1 cellular context compared by ENCODE assay signal in the genomic region with DNA sequence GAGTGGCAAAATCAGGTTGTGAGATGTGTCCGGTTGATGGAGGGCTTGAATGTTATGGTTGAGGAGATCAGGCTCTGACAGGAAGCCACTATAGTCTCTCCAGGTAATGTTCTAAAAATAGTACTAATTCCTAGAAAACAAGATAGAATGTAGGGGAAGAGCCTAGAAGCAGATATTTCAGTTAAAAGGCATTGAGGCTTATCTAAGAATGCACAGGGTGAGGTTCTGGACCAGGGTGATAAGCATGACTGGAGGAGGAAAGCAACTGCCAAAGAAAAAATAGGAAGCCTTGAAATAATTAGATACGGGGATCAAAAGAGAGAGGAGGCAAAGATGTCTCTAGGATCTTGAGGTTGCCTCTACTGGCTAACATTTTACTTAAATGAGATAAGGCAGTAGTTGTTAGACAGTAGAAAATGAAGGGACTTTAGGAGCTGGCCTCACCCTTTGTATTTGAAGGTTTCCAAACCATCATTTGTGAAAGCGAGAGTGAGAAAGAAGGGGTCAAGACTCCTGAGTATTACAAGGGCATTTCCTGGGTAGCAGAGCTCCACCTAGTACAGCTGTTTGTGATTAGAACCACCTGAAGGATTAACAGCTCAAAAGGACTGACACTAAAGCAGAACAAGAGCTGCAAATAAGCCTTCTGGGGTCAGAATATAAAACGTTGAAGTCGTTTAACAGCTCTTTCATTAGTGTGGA.
TF ChIP-seq lines count a peak whose summit lies in the region.

No MANE protein-coding gene starts in this region.

TF ChIP-seq in K562, 482 proteins besides CTCF, POLR2A, EP300 and RAD21 (continued from another document and continues in another):
- TF ChIP-seq CBX8 (IDR thresholded peaks at IDR 0.05; ENCODE audit: borderline replicate concordance, extremely low read depth, low read depth, low read length, poor library complexity, severe bottlenecking) (no peak), SIX5 (IDR thresholded peaks at IDR 0.05; ENCODE audit: borderline replicate concordance in 1 of 2, insufficient read depth in 1 of 2, low read depth in 1 of 2, low read length in 2 of 2) (no peak), CCNT2 (IDR thresholded peaks at IDR 0.05; ENCODE audit: borderline replicate concordance, extremely low read depth, insufficient read length, low read depth, low read length) (peak; percentile 97), CBFB (CRISPR knock-in tag; IDR thresholded peaks at IDR 0.05) (no peak), GATAD2A (IDR thresholded peaks at IDR 0.05) (peak; percentile 91; the same call in 1 of the 2 replicates), HNRNPL (IDR thresholded peaks at IDR 0.05; ENCODE audit: low read depth, low read length) (no peak), NFIX (CRISPR knock-in tag; IDR thresholded peaks at IDR 0.05; ENCODE audit: low read depth) (no peak; the same call in 1 of the 2 replicates), ZNF445 (CRISPR knock-in tag; IDR thresholded peaks at IDR 0.05; ENCODE audit: low read depth) (peak; percentile 73), RBM15 (IDR thresholded peaks at IDR 0.05; ENCODE audit: insufficient read depth, low read length) (no peak), ZNF354B (CRISPR knock-in tag; IDR thresholded peaks at IDR 0.05) (no peak), ZBTB8A (IDR thresholded peaks at IDR 0.05; ENCODE audit: partially characterized antibody) (no peak), HIVEP1 (CRISPR knock-in tag; IDR thresholded peaks at IDR 0.05) (no peak), SAFB2 (IDR thresholded peaks at IDR 0.05; ENCODE audit: borderline replicate concordance, low read depth, low read length, severe bottlenecking) (no peak), BCL6 (CRISPR knock-in tag; IDR thresholded peaks at IDR 0.05) (peak; percentile 98), NUFIP1 (IDR thresholded peaks at IDR 0.05; ENCODE audit: partially characterized antibody) (peak; percentile 47), CSDE1 (IDR thresholded peaks at IDR 0.05) (no peak), ZBTB1 (CRISPR knock-in tag; IDR thresholded peaks at IDR 0.05; ENCODE audit: borderline replicate concordance, low read depth) (no peak), MAZ (CRISPR knock-in tag; conservative IDR thresholded peaks at IDR 0.05 in 1 of 2, IDR thresholded peaks at IDR 0.05 in 1 of 2) (peak; percentile 56 to 68; a peak in 3 of 4 replicates), MTF1 (CRISPR knock-in tag; IDR thresholded peaks at IDR 0.05; ENCODE audit: borderline replicate concordance) (no peak), SUPT5H (IDR thresholded peaks at IDR 0.05) (no peak), TAF7 (tag; IDR thresholded peaks at IDR 0.05) (no peak), KDM1A (IDR thresholded peaks at IDR 0.05) (peak; percentile 96), ZNF134 (CRISPR knock-in tag; conservative IDR thresholded peaks at IDR 0.05) (no peak; the same call in 1 of the 2 replicates), JUNB (CRISPR knock-in tag; conservative IDR thresholded peaks at IDR 0.05) (no peak)
- TF ChIP-seq, protein P1, sequence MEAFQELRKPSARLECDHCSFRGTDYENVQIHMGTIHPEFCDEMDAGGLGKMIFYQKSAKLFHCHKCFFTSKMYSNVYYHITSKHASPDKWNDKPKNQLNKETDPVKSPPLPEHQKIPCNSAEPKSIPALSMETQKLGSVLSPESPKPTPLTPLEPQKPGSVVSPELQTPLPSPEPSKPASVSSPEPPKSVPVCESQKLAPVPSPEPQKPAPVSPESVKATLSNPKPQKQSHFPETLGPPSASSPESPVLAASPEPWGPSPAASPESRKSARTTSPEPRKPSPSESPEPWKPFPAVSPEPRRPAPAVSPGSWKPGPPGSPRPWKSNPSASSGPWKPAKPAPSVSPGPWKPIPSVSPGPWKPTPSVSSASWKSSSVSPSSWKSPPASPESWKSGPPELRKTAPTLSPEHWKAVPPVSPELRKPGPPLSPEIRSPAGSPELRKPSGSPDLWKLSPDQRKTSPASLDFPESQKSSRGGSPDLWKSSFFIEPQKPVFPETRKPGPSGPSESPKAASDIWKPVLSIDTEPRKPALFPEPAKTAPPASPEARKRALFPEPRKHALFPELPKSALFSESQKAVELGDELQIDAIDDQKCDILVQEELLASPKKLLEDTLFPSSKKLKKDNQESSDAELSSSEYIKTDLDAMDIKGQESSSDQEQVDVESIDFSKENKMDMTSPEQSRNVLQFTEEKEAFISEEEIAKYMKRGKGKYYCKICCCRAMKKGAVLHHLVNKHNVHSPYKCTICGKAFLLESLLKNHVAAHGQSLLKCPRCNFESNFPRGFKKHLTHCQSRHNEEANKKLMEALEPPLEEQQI (IDR thresholded peaks at IDR 0.05) = peak; percentile 97
- TF ChIP-seq, protein P2, sequence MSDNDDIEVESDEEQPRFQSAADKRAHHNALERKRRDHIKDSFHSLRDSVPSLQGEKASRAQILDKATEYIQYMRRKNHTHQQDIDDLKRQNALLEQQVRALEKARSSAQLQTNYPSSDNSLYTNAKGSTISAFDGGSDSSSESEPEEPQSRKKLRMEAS (CRISPR knock-in tag; IDR thresholded peaks at IDR 0.05) = no peak
- TF ChIP-seq, protein P3, sequence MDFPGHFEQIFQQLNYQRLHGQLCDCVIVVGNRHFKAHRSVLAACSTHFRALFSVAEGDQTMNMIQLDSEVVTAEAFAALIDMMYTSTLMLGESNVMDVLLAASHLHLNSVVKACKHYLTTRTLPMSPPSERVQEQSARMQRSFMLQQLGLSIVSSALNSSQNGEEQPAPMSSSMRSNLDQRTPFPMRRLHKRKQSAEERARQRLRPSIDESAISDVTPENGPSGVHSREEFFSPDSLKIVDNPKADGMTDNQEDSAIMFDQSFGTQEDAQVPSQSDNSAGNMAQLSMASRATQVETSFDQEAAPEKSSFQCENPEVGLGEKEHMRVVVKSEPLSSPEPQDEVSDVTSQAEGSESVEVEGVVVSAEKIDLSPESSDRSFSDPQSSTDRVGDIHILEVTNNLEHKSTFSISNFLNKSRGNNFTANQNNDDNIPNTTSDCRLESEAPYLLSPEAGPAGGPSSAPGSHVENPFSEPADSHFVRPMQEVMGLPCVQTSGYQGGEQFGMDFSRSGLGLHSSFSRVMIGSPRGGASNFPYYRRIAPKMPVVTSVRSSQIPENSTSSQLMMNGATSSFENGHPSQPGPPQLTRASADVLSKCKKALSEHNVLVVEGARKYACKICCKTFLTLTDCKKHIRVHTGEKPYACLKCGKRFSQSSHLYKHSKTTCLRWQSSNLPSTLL (IDR thresholded peaks at IDR 0.05) = peak; percentile 89
- TF ChIP-seq, protein P4, sequence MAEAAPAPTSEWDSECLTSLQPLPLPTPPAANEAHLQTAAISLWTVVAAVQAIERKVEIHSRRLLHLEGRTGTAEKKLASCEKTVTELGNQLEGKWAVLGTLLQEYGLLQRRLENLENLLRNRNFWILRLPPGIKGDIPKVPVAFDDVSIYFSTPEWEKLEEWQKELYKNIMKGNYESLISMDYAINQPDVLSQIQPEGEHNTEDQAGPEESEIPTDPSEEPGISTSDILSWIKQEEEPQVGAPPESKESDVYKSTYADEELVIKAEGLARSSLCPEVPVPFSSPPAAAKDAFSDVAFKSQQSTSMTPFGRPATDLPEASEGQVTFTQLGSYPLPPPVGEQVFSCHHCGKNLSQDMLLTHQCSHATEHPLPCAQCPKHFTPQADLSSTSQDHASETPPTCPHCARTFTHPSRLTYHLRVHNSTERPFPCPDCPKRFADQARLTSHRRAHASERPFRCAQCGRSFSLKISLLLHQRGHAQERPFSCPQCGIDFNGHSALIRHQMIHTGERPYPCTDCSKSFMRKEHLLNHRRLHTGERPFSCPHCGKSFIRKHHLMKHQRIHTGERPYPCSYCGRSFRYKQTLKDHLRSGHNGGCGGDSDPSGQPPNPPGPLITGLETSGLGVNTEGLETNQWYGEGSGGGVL (CRISPR knock-in tag; IDR thresholded peaks at IDR 0.05) = no peak
- TF ChIP-seq, protein P5, sequence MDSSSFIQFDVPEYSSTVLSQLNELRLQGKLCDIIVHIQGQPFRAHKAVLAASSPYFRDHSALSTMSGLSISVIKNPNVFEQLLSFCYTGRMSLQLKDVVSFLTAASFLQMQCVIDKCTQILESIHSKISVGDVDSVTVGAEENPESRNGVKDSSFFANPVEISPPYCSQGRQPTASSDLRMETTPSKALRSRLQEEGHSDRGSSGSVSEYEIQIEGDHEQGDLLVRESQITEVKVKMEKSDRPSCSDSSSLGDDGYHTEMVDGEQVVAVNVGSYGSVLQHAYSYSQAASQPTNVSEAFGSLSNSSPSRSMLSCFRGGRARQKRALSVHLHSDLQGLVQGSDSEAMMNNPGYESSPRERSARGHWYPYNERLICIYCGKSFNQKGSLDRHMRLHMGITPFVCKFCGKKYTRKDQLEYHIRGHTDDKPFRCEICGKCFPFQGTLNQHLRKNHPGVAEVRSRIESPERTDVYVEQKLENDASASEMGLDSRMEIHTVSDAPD (CRISPR knock-in tag; IDR thresholded peaks at IDR 0.05) = no peak
- TF ChIP-seq, protein P6, sequence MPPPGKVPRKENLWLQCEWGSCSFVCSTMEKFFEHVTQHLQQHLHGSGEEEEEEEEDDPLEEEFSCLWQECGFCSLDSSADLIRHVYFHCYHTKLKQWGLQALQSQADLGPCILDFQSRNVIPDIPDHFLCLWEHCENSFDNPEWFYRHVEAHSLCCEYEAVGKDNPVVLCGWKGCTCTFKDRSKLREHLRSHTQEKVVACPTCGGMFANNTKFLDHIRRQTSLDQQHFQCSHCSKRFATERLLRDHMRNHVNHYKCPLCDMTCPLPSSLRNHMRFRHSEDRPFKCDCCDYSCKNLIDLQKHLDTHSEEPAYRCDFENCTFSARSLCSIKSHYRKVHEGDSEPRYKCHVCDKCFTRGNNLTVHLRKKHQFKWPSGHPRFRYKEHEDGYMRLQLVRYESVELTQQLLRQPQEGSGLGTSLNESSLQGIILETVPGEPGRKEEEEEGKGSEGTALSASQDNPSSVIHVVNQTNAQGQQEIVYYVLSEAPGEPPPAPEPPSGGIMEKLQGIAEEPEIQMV (tag; conservative IDR thresholded peaks at IDR 0.05; ENCODE audit: low read depth) = no peak
- TF ChIP-seq, protein P7, sequence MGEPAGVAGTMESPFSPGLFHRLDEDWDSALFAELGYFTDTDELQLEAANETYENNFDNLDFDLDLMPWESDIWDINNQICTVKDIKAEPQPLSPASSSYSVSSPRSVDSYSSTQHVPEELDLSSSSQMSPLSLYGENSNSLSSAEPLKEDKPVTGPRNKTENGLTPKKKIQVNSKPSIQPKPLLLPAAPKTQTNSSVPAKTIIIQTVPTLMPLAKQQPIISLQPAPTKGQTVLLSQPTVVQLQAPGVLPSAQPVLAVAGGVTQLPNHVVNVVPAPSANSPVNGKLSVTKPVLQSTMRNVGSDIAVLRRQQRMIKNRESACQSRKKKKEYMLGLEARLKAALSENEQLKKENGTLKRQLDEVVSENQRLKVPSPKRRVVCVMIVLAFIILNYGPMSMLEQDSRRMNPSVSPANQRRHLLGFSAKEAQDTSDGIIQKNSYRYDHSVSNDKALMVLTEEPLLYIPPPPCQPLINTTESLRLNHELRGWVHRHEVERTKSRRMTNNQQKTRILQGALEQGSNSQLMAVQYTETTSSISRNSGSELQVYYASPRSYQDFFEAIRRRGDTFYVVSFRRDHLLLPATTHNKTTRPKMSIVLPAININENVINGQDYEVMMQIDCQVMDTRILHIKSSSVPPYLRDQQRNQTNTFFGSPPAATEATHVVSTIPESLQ (CRISPR knock-in tag; IDR thresholded peaks at IDR 0.05) = 0 out of 2 replicates have a peak, but pooled peaks have one; percentile 60
- TF ChIP-seq, protein P8, sequence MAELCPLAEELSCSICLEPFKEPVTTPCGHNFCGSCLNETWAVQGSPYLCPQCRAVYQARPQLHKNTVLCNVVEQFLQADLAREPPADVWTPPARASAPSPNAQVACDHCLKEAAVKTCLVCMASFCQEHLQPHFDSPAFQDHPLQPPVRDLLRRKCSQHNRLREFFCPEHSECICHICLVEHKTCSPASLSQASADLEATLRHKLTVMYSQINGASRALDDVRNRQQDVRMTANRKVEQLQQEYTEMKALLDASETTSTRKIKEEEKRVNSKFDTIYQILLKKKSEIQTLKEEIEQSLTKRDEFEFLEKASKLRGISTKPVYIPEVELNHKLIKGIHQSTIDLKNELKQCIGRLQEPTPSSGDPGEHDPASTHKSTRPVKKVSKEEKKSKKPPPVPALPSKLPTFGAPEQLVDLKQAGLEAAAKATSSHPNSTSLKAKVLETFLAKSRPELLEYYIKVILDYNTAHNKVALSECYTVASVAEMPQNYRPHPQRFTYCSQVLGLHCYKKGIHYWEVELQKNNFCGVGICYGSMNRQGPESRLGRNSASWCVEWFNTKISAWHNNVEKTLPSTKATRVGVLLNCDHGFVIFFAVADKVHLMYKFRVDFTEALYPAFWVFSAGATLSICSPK (IDR thresholded peaks at IDR 0.05; ENCODE audit: borderline replicate concordance) = no peak
